Comparison of ENCODE assay signal across 1 cellular context in the genomic region with DNA sequence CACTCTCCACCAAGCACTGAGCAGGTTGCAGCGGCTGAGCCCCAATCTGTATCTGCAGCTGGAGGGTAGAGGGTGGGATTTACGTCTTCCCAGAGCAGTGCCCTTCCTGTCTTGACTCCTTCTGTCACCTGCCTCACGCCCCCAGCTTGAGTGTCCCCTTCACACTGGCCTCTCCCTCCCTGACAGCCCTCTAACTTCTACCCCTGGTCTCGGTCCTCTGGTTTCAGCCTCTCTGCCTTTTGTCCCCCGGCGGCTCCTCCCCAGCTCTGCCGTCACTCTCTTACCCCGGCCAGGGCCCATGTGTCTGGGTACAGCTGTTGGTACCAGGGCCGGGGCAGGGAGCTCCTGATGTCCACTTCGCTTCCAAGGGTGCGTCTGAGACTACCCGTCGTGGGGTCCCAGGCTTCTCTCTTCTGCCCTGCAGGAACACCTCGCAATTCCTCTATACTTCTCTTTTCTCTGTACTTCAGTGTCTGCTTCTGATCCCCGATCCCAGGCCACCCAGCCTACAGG.
TF ChIP-seq lines count a peak whose summit lies in the region.

No MANE protein-coding gene starts in this region.

TF ChIP-seq in H1, 55 proteins besides CTCF, POLR2A, EP300 and RAD21:
- TF ChIP-seq YY1 (IDR thresholded peaks at IDR 0.05; ENCODE audit: low read depth, low read length) (no peak), TBP (IDR thresholded peaks at IDR 0.05; ENCODE audit: low read depth, low read length) (no peak), CHD2 (IDR thresholded peaks at IDR 0.05; ENCODE audit: low read length) (no peak), TEAD4 (IDR thresholded peaks at IDR 0.05; ENCODE audit: low read depth, low read length) (no peak), SP1 (IDR thresholded peaks at IDR 0.05; ENCODE audit: low read depth, low read length) (no peak), CHD1 (IDR thresholded peaks at IDR 0.05; ENCODE audit: low read depth, low read length) (no peak), TCF12 (IDR thresholded peaks at IDR 0.05; ENCODE audit: low read depth, low read length) (no peak), GTF2F1 (IDR thresholded peaks at IDR 0.05; ENCODE audit: borderline replicate concordance, low read depth, low read length) (no peak), HDAC2 (IDR thresholded peaks at IDR 0.05; ENCODE audit: borderline replicate concordance in 1 of 2, low read depth in 2 of 2, low read length in 2 of 2) (no peak), ASH2L (IDR thresholded peaks at IDR 0.05; ENCODE audit: low read length) (no peak)
TF ChIP-seq in H1: peak in this region for 0.
